ENCODE assay signal across 14 cellular contexts in genomic region chr1:56583957-56584468, GRCh38.
"Had no signal": no experiment of that assay in that cellular context is flagged by ENCODE, and none has a peak within 500 bp of the region (broad histone marks: within the 10 kb centered on the region; RNA-seq: fewer than 3 reads in every experiment).

No MANE protein-coding gene starts in this region.

- H3K4me3 Mint-ChIP-seq: IgD-negative memory B cell had no signal

- H3K27ac ChIP-seq: RWPE1 had no signal

- H3K27ac Mint-ChIP-seq: IgD-negative memory B cell had no signal

- H3K27me3 Mint-ChIP-seq: IgD-negative memory B cell had no signal

- DNase-seq: KBM-7; NCI-H1048; NCI-H1105; NCI-H1436 treated with DMSO at 0.1 percent for 48 hours; NCI-H1694; NCI-H187 treated with DMSO at 0.1 percent for 48 hours; NCI-H345; NCI-H526; NK-92 treated with Interleukin-12 subunit alpha and Interleukin-12 subunit beta, amount 100 ng/mL, for 24 hours; PC-3; SHP77 had no signal

- ATAC-seq: Panc1, PC-3 had no signal

- H3K9me3 Mint-ChIP-seq: IgD-negative memory B cell had no signal

- H3K36me3 Mint-ChIP-seq: IgD-negative memory B cell had no signal
